1 cellular context compared by ENCODE assay signal in the genomic region with DNA sequence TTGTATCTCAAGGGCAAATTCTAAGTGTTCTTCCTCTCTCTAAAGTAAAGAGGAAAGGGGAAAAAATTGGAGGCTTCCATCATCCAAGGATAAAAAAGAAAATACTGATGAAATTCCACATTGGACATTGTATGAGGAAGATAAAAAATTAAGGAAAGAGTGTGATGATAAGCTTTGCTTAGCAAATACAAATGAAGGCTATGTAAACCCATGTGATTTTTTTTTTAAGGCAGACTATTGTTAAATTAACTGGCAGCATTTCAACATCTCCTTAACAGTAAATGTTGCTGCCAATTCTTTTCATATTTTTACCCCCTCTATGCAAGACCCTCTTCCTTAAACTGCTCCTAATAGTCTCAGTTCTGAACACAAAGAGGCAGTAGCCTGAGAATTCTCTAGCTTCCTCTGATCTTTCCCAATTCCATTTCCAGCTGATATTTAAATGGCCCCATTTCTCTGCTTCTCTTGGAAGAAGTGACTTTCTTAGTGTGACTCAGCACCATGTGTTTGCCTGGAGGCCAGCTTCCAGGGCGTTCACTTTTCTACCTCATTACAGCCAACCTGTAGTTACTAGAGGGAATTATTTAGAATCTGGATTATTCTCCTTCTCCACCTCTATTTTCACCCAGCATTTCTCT.
TF ChIP-seq lines count a peak whose summit lies in the region.

No MANE protein-coding gene starts in this region.

TF ChIP-seq in IMR-90, 13 proteins besides CTCF, POLR2A, EP300 and RAD21:
- TF ChIP-seq, protein P1, sequence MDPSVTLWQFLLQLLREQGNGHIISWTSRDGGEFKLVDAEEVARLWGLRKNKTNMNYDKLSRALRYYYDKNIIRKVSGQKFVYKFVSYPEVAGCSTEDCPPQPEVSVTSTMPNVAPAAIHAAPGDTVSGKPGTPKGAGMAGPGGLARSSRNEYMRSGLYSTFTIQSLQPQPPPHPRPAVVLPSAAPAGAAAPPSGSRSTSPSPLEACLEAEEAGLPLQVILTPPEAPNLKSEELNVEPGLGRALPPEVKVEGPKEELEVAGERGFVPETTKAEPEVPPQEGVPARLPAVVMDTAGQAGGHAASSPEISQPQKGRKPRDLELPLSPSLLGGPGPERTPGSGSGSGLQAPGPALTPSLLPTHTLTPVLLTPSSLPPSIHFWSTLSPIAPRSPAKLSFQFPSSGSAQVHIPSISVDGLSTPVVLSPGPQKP (IDR thresholded peaks at IDR 0.05; ENCODE audit: borderline replicate concordance, low read depth, low read length) = no peak
- TF ChIP-seq SMC3 (IDR thresholded peaks at IDR 0.05; ENCODE audit: low read depth, low read length) (no peak), CHD1 (IDR thresholded peaks at IDR 0.05; ENCODE audit: low read depth, low read length) (no peak), NFE2L2 (IDR thresholded peaks at IDR 0.05; ENCODE audit: low read depth, low read length) (peak; percentile 41; the same call in 1 of the 2 replicates), BHLHE40 (IDR thresholded peaks at IDR 0.05; ENCODE audit: low read depth, low read length) (no peak), MAZ (IDR thresholded peaks at IDR 0.05; ENCODE audit: borderline replicate concordance, low read depth, low read length) (no peak), FOS (IDR thresholded peaks at IDR 0.05; ENCODE audit: low read depth, low read length) (0 out of 2 replicates have a peak, but pooled peaks have one; percentile 8), RCOR1 (IDR thresholded peaks at IDR 0.05; ENCODE audit: insufficient replicate concordance, low read length) (no peak)
- TF ChIP-seq, protein P2, sequence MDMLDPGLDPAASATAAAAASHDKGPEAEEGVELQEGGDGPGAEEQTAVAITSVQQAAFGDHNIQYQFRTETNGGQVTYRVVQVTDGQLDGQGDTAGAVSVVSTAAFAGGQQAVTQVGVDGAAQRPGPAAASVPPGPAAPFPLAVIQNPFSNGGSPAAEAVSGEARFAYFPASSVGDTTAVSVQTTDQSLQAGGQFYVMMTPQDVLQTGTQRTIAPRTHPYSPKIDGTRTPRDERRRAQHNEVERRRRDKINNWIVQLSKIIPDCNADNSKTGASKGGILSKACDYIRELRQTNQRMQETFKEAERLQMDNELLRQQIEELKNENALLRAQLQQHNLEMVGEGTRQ (IDR thresholded peaks at IDR 0.05; ENCODE audit: low read depth, low read length) = no peak
